Comparison of ENCODE assay signal across 19 cellular contexts in genomic region chr11:131218542-131218941, GRCh38.
DNase-seq lines count a peak whose midpoint lies in the region; ATAC-seq, FAIRE-seq and TF ChIP-seq lines count a peak whose summit lies in the region.
"Had no signal": no experiment of that assay in that cellular context is flagged by ENCODE, and none has a peak within 500 bp of the region (broad histone marks: within the 10 kb centered on the region; RNA-seq: fewer than 3 reads in every experiment).

No MANE protein-coding gene starts in this region.

- BruUV-seq in mammary epithelial cell (replicated peaks; lab: Mats Ljungman, UMichigan) = no TSS peak

- no peak for TF ChIP-seq RAD21 in H1 (IDR thresholded peaks at IDR 0.05 in 1 of 2, conservative IDR thresholded peaks at IDR 0.05 in 1 of 2; ENCODE audit: low read depth in 2 of 2, low read length in 2 of 2)

- peak; percentile 24 for ATAC-seq in GM23338

- H3K27me3 Mint-ChIP-seq in GM23338 (ENCODE audit: insufficient read depth, low read depth, poor library complexity) = peaks cover 11% of the 10 kb centered on the region

- H4K91ac ChIP-seq in H1 (replicated peaks; ENCODE audit: insufficient read length, low read length) = peak overlapping the region; percentile 76

- H3K4me1 Mint-ChIP-seq in GM23338 = peaks cover 64% of the 10 kb centered on the region

- H3K9ac ChIP-seq in HUES64 (ENCODE audit: low read depth, low read length) (no peak overlapping the region), H1 (replicated peaks in 1 of 4; ENCODE audit: extremely low read depth in 1 of 4, low read depth in 3 of 4, low read length in 3 of 4) (no peak overlapping the region), mesendoderm (ENCODE audit: low read length) (no peak overlapping the region), mammary epithelial cell (ENCODE audit: insufficient read depth, low read length) (no peak overlapping the region)
- H3K9ac ChIP-seq: KMS-11 had no signal

- H3K4me2 ChIP-seq in GM23338 (peak overlapping the region; percentile 50), H1 (ENCODE audit: insufficient read depth in 1 of 2, low read depth in 2 of 2, low read length in 2 of 2) (peak overlapping the region in 1 of 2 experiments; percentile 29; a peak in 2 of 4 replicates), mesendoderm (ENCODE audit: low read length) (no peak overlapping the region), mammary epithelial cell (ENCODE audit: insufficient read depth, low read depth, low read length) (no peak overlapping the region)
- H3K4me2 ChIP-seq: KMS-11 had no signal

- H3K4ac ChIP-seq in H1 (replicated peaks; ENCODE audit: insufficient read length, low read depth, low read length) (no peak overlapping the region), mesendoderm (ENCODE audit: low read depth, low read length) (no peak overlapping the region)

- H4K20me1 ChIP-seq in GM23338 (replicated peaks; ENCODE audit: insufficient read depth) (no peaks in the 10 kb centered on the region), H1 (replicated peaks in 1 of 2; ENCODE audit: control insufficient read depth in 1 of 2, insufficient read depth in 2 of 2, low read length in 2 of 2) (no peaks in the 10 kb centered on the region), mammary epithelial cell (ENCODE audit: insufficient read depth, low read length) (no peaks in the 10 kb centered on the region)

- H4K5ac ChIP-seq in H1 (ENCODE audit: insufficient read length, low read depth, low read length) (no peak overlapping the region), mesendoderm (ENCODE audit: low read length) (no peak overlapping the region)

- H3K23me2 ChIP-seq in H1 (ENCODE audit: low read depth, low read length) = no peaks in the 10 kb centered on the region

- no peak for TF ChIP-seq POLR2A in H1 (IDR thresholded peaks at IDR 0.05; ENCODE audit: control extremely low read depth in 1 of 2, low read depth in 2 of 2, low read length in 2 of 2)

- H3K14ac ChIP-seq in H1 (ENCODE audit: insufficient read length) = no peak overlapping the region

- H2BK120ac ChIP-seq in H1 (replicated peaks; ENCODE audit: low read depth, low read length) (peak overlapping the region; percentile 38), mesendoderm (ENCODE audit: low read depth, low read length) (no peak overlapping the region)

- H3K4me3 Mint-ChIP-seq in GM23338 = no peak overlapping the region
- H3K4me3 Mint-ChIP-seq: CD4-positive, alpha-beta T cell had no signal

- H3K9me3 ChIP-seq in HUES64 (ENCODE audit: insufficient read depth, low read depth, low read length) (no peaks in the 10 kb centered on the region), H1 (ENCODE audit: insufficient read depth in 2 of 2, low read depth in 1 of 2, low read length in 1 of 2) (no peaks in the 10 kb centered on the region), mammary epithelial cell (replicated peaks; ENCODE audit: insufficient read depth, low read length) (no peaks in the 10 kb centered on the region)
- H3K9me3 ChIP-seq: Caco-2 had no signal

- H3F3A ChIP-seq in GM23338 (replicated peaks; ENCODE audit: low read depth) = peaks cover 1% of the 10 kb centered on the region; the same call in 1 of the 2 replicates

- H3K36me3 Mint-ChIP-seq in GM23338 (ENCODE audit: low read depth) = peaks cover 7% of the 10 kb centered on the region

- peak overlapping the region; percentile 48 for H3K27ac Mint-ChIP-seq in GM23338
- H3K27ac Mint-ChIP-seq: CD4-positive, alpha-beta T cell had no signal

- H3K18ac ChIP-seq in H1 (ENCODE audit: extremely low read depth, low read length) = peak overlapping the region; percentile 43
- H3K18ac ChIP-seq in mesendoderm (ENCODE audit: low read length) = no peak overlapping the region

- H2BK15ac ChIP-seq in H1 (ENCODE audit: low read length) = no peak overlapping the region
- H2BK15ac ChIP-seq in mesendoderm (replicated peaks; ENCODE audit: low read depth) = no peak overlapping the region

- peak overlapping the region; percentile 91; the same call in 1 of the 2 replicates for H2BK12ac ChIP-seq in H1 (ENCODE audit: low read depth, low read length)

- TF ChIP-seq CTCF in GM23338 (conservative IDR thresholded peaks at IDR 0.05; ENCODE audit: low read depth in 2 of 2) = no peak
- TF ChIP-seq CTCF in H1 (IDR thresholded peaks at IDR 0.05; ENCODE audit: control extremely low read depth in 1 of 3, insufficient read depth in 1 of 3, low read depth in 1 of 3, low read length in 3 of 3) = no peak
- TF ChIP-seq CTCF in mammary epithelial cell (conservative IDR thresholded peaks at IDR 0.05 in 1 of 2, IDR thresholded peaks at IDR 0.05 in 1 of 2; ENCODE audit: extremely low read depth in 1 of 2, insufficient read depth in 1 of 2, low read depth in 1 of 2, low read length in 2 of 2) = no peak

- in situ Hi-C loops in mammary epithelial cell (cut with MboI; ENCODE audit: low sequenced_read_pairs in 2 of 2) = no loop called here

- H3K23ac ChIP-seq in H1 (ENCODE audit: insufficient read length) = no peak overlapping the region
- no peak overlapping the region for H3K23ac ChIP-seq in mesendoderm (ENCODE audit: low read length)

- CTCF ChIA-PET in H1 (lab: Charles Lee; ENCODE audit: partially characterized antibody) = interaction anchor here (0.7 to 4.4 kb wide), 9 partner anchors 8 to 158 kb away, joined by 3 to 28 read pairs (median 3); no protein-coding TSS in a partner anchor
- CTCF ChIA-PET in mammary epithelial cell (lab: Charles Lee; ENCODE audit: low non-redundant PET) = no interaction called here

- peak overlapping the region; percentile 87; the same call in 1 of the 2 replicates for H2BK5ac ChIP-seq in H1 (ENCODE audit: low read depth, low read length)
- no peak overlapping the region for H2BK5ac ChIP-seq in mesendoderm (ENCODE audit: low read length)

- H3K79me1 ChIP-seq in H1 (ENCODE audit: low read depth, low read length) (no peaks in the 10 kb centered on the region), mesendoderm (ENCODE audit: low read length) (no peaks in the 10 kb centered on the region)

- no peak overlapping the region for H3K56ac ChIP-seq in H1 (replicated peaks; ENCODE audit: insufficient read length, low read depth, low read length)
- H3K56ac ChIP-seq in mesendoderm (ENCODE audit: low read length) = no peak overlapping the region

- H3K4me3 ChIP-seq in GM23338 = no peak overlapping the region
- H3K4me3 ChIP-seq in HUES64 (ENCODE audit: low read length) = no peak overlapping the region
- H3K4me3 ChIP-seq in H1 (ENCODE audit: extremely low read depth in 1 of 4, insufficient read depth in 2 of 4, low read depth in 3 of 4, low read length in 4 of 4) = no peak overlapping the region
- H3K4me3 ChIP-seq in mesendoderm (ENCODE audit: low read length) = no peak overlapping the region
- no peak overlapping the region for H3K4me3 ChIP-seq in mammary epithelial cell (replicated peaks in 1 of 3; ENCODE audit: insufficient read depth in 1 of 3, low read depth in 2 of 3, low read length in 3 of 3)

- intact Hi-C loops in mammary epithelial cell (cut with micrococcal nuclease) = loop anchor here (10.0 kb wide), 1 partner anchor 184 kb away; no protein-coding TSS in a partner anchor

- H3K27ac ChIP-seq in GM23338 (ENCODE audit: low read depth) = peak overlapping the region; percentile 73; the same call in 1 of the 2 replicates
- H3K27ac ChIP-seq in HUES64 (ENCODE audit: low read depth, low read length) = peak overlapping the region; percentile 89
- no peak overlapping the region for H3K27ac ChIP-seq in H1 (ENCODE audit: low read depth, low read length)
- no peak overlapping the region for H3K27ac ChIP-seq in mesendoderm (ENCODE audit: low read depth, low read length)
- H3K27ac ChIP-seq in mammary epithelial cell (ENCODE audit: insufficient read depth, low read depth, low read length) = no peak overlapping the region
- H3K27ac ChIP-seq: C4-2B, KMS-11 had no signal

- POLR2A ChIA-PET in H1 (lab: Charles Lee; ENCODE audit: partially characterized antibody) = interaction anchor here (0.9 to 4.1 kb wide), 2 partner anchors 23 to 36 kb away, joined by 3 to 24 read pairs; no protein-coding TSS in a partner anchor

- H3K79me2 ChIP-seq in GM23338 (replicated peaks; ENCODE audit: insufficient read depth) = no peaks in the 10 kb centered on the region
- no peaks in the 10 kb centered on the region for H3K79me2 ChIP-seq in H1 (ENCODE audit: control insufficient read depth in 1 of 2, insufficient read depth in 2 of 2, low read length in 2 of 2)
- H3K79me2 ChIP-seq in mesendoderm (ENCODE audit: control insufficient read depth, insufficient read depth, low read length) = no peaks in the 10 kb centered on the region
- H3K79me2 ChIP-seq in mammary epithelial cell (ENCODE audit: insufficient read depth, low read length) = no peaks in the 10 kb centered on the region

- no peaks in the 10 kb centered on the region; the same call in 2 of the 3 replicates for H3K9me3 Mint-ChIP-seq in GM23338

- no peak for TF ChIP-seq EP300 in H1 (IDR thresholded peaks at IDR 0.05; ENCODE audit: borderline replicate concordance in 1 of 2, low read depth in 2 of 2, low read length in 2 of 2)

- H2BK20ac ChIP-seq in H1 (ENCODE audit: low read length) = peak overlapping the region; percentile 97

- H4K8ac ChIP-seq in H1 (ENCODE audit: extremely low read depth, insufficient read depth, low read length) (no peak overlapping the region), mesendoderm (ENCODE audit: low read depth, low read length) (no peak overlapping the region)

- DNase-seq in GM23338 (ENCODE audit: low spot score) (peak; percentile 48), H1 (ENCODE audit: low read depth in 1 of 2, low spot score in 2 of 2) (no peak), mesendoderm (peak; percentile 79), mammary epithelial cell (no peak), inferior parietal cortex (ENCODE audit: extremely low spot score) (no peak)
- no peak for DNase-seq in effector CD4-positive, alpha-beta T cell
- DNase-seq: ACHN; AML-193; Caco-2; CD4-positive, alpha-beta T cell; GDM1 had no signal

- H3K4me1 ChIP-seq in GM23338 (ENCODE audit: insufficient read depth) (peaks cover 61% of the 10 kb centered on the region), HUES64 (ENCODE audit: insufficient read depth, low read length) (peaks cover 49% of the 10 kb centered on the region), H1 (replicated peaks in 1 of 4; ENCODE audit: control insufficient read depth in 3 of 4, insufficient read depth in 4 of 4, low read length in 3 of 4) (peaks cover 5 to 30% (median 21%) of the 10 kb centered on the region in 4 experiments), mesendoderm (ENCODE audit: control insufficient read depth, low read depth, low read length) (peaks cover 8% of the 10 kb centered on the region), mammary epithelial cell (ENCODE audit: insufficient read depth, low read length) (no peaks in the 10 kb centered on the region)
- H3K4me1 ChIP-seq: Caco-2 had no signal

- peaks cover 7% of the 10 kb centered on the region; the same call in 1 of the 2 replicates for H3K9me2 ChIP-seq in GM23338 (ENCODE audit: insufficient read depth)

- no peak for FAIRE-seq in H1 (lab: Jason Lieb, UNC)
- FAIRE-seq: A204.1, D721Med, GM12892, GM18507, H54 had no signal

- H2AK5ac ChIP-seq in H1 (ENCODE audit: low read depth, low read length) (peak overlapping the region; percentile 96), mesendoderm (ENCODE audit: low read length) (no peak overlapping the region)

- WGBS in HUES64 = 71% methylated on average over 1 of the region's 1 CpG
- 79% methylated on average over 1 of the region's 1 CpG; no CpG with 5 or more reads in 1 of the 2 experiments for WGBS in H1 (ENCODE audit: extremely low coverage in 1 of 2, insufficient coverage in 1 of 2, insufficient read length in 1 of 2, insufficient replicate concordance in 2 of 2, low coverage in 1 of 2, low lambda C conversion rate in 2 of 2, missing lambda C conversion rate in 1 of 2), 2 experiments
- no CpG with 5 or more reads among the region's 1 CpG for WGBS in mesendoderm (ENCODE audit: extremely low coverage, insufficient coverage, low lambda C conversion rate)
- whole genome bisulfite sequencing in mammary epithelial cell (ENCODE audit: low coverage, missing lambda C conversion rate) = 88% methylated on average over 1 of the region's 1 CpG

- no peaks in the 10 kb centered on the region for H3K36me3 ChIP-seq in GM23338 (ENCODE audit: insufficient read depth)
- no peaks in the 10 kb centered on the region for H3K36me3 ChIP-seq in HUES64 (ENCODE audit: insufficient read depth, low read length)
- no peaks in the 10 kb centered on the region for H3K36me3 ChIP-seq in H1 (ENCODE audit: control insufficient read depth in 2 of 4, insufficient read depth in 4 of 4, low read length in 3 of 4)
- H3K36me3 ChIP-seq in mesendoderm (ENCODE audit: control insufficient read depth, insufficient read depth, low read length) = no peaks in the 10 kb centered on the region
- H3K36me3 ChIP-seq in mammary epithelial cell (ENCODE audit: insufficient read depth, low read length) = no peaks in the 10 kb centered on the region

- H3K27me3 ChIP-seq in GM23338 (ENCODE audit: insufficient read depth) = no peaks in the 10 kb centered on the region
- no peaks in the 10 kb centered on the region for H3K27me3 ChIP-seq in HUES64 (ENCODE audit: insufficient read depth, low read length)
- H3K27me3 ChIP-seq in H1 (replicated peaks in 1 of 4; ENCODE audit: control insufficient read depth in 3 of 4, extremely low read depth in 1 of 4, insufficient read depth in 3 of 4, low read length in 3 of 4) = no peaks in the 10 kb centered on the region; a peak in 1 of 7 replicates
- H3K27me3 ChIP-seq in mesendoderm (ENCODE audit: insufficient read depth, low read length, poor library complexity) = no peaks in the 10 kb centered on the region
- H3K27me3 ChIP-seq in mammary epithelial cell (ENCODE audit: insufficient read depth, low read length) = no peaks in the 10 kb centered on the region

- dilution Hi-C loops in mammary epithelial cell (cut with HindIII; ENCODE audit: low sequenced_read_pairs) = no loop called here

- no peak overlapping the region for H2AFZ ChIP-seq in GM23338
- H2AFZ ChIP-seq in H1 (ENCODE audit: low read length) = no peak overlapping the region
- no peak overlapping the region for H2AFZ ChIP-seq in mammary epithelial cell (ENCODE audit: low read depth, low read length)

Comparison
In these comparisons a context has a peak if more than half of its experiments do, and no peak if none do; other contexts are left out.
1. DNase-seq: peak in GM23338 (single experiment) and mesendoderm (single experiment); none in H1 (0 of 2), effector CD4-positive, alpha-beta T cell (single experiment), mammary epithelial cell (single experiment) and inferior parietal cortex (single experiment).
2. H3K27ac ChIP-seq: peak in GM23338 (single experiment) and HUES64 (single experiment); none in H1 (single experiment), mesendoderm (single experiment) and mammary epithelial cell (single experiment).